In genomic region chr11:62380821-62381243, GRCh38 we compare ENCODE assay signal across 8 cellular contexts. TPM values are rescaled to one million over a fixed set of nuclear protein-coding genes. Genes with fewer than 3 reads are reported as not detected.
A peak's percentile ranks its signal among the peaks of the same experiment; 100 is the strongest.
DNase-seq lines count a peak whose midpoint lies in the region; FAIRE-seq and TF ChIP-seq lines count a peak whose summit lies in the region.
"Not testable (repeated sequence)": the region's sequence is repeated elsewhere in the genome, so short reads cannot be mapped to it uniquely, and the experiment has no call there.

No MANE protein-coding gene starts in this region.

- not testable (repeated sequence) for H3K4me3 ChIP-seq in adipocyte (ENCODE audit: low read length)

- not testable (repeated sequence) for H3K9ac ChIP-seq in adipocyte (ENCODE audit: low read length)

- H3K36me3 ChIP-seq in adipocyte (ENCODE audit: control insufficient read depth, insufficient read depth, low read length, severe bottlenecking): not testable (repeated sequence)

- H3K27me3 ChIP-seq in adipocyte (replicated peaks; ENCODE audit: control insufficient read depth, insufficient read depth, low read length): not testable (repeated sequence)

- DNase-seq in D721Med (ENCODE audit: insufficient read length, low spot score): not testable (repeated sequence)
- DNase-seq in HT-29 (ENCODE audit: low spot score) (peak; percentile 94), NCI-H2227 treated with DMSO at 0.1 percent for 48 hours (lab: John Stamatoyannopoulos, UW) (peak; percentile 81), T-helper 1 cell (peak in 3 of 5 donors; percentile 23 to 62 (median 39)), adipocyte (ENCODE audit: low read depth) (peak; percentile 90), fibroblast of the conjunctiva (ENCODE audit: low read depth) (peak; percentile 48), mucosa of gallbladder (ENCODE audit: low spot score) (peak; percentile 48), stromal cell of bone marrow (ENCODE audit: low read depth) (peak; percentile 44)

- not testable (repeated sequence) for FAIRE-seq in D721Med (lab: Jason Lieb, UNC)

- H3K4me1 ChIP-seq in adipocyte (ENCODE audit: control insufficient read depth, insufficient read depth, low read length): not testable (repeated sequence)

- peak; percentile 95 for TF ChIP-seq CTCF in D721Med (IDR thresholded peaks at IDR 0.05; ENCODE audit: insufficient read depth, missing control alignments)

- not testable (repeated sequence) for H3K9me3 ChIP-seq in adipocyte (ENCODE audit: control insufficient read depth, low read length)

RNA-seq across cellular contexts. Expression of gene SCGB1A1, which starts 38.0 kb away (rescaled TPM):
- total RNA-seq in HT-29 (2014; rRNA removed; shearing (Covaris generic)): not detected in 2 replicates
- total RNA-seq in mucosa of gallbladder: 2.7 TPM

RNA-seq across cellular contexts. Expression of gene ASRGL1, which starts 43.6 kb away (rescaled TPM):
- 38.6 and 60.6 TPM in 2 replicates for total RNA-seq in HT-29 (2014; rRNA removed; shearing (Covaris generic))
- total RNA-seq in mucosa of gallbladder: 110 TPM
